ENCODE assay signal across 8 cellular contexts in genomic region chr9:125889524-125890473, GRCh38.
DNase-seq lines count a peak whose midpoint lies in the region; TF ChIP-seq lines count a peak whose summit lies in the region.

No MANE protein-coding gene starts in this region.

- H2AFZ ChIP-seq in neuron (ENCODE audit: low read depth, low read length): no peak overlapping the region

- no peaks in the 10 kb centered on the region for H3K9me3 Mint-ChIP-seq in Calu3 (ENCODE audit: low read depth, unreplicated experiment)
- no peaks in the 10 kb centered on the region for H3K9me3 Mint-ChIP-seq in activated naive CD4-positive, alpha-beta T cell treated with anti-CD3 and anti-CD28 coated beads, Interleukin-2, amount 10 ng/mL, durations not matched to agents 7 days and 5 days

- H3K36me3 ChIP-seq in neuron (ENCODE audit: insufficient read depth, low read length) (no peaks in the 10 kb centered on the region), tibial artery (no peaks in the 10 kb centered on the region)

- DNase-seq in Calu3: peak; percentile 4
- DNase-seq in HFF-Myc (ENCODE audit: extremely low read depth, low read depth): no peak
- DNase-seq in RPMI7951 (ENCODE audit: low read depth): peak; percentile 46
- peak; percentile 40 for DNase-seq in activated naive CD4-positive, alpha-beta T cell treated with anti-CD3 and anti-CD28 coated beads, Interleukin-2, amount 10 ng/mL, durations not matched to agents 7 days and 5 days
- DNase-seq in globus pallidus (ENCODE audit: low spot score): peak; percentile 77
- DNase-seq in tibial artery: peak in 1 of 2 donors; percentile 23
- DNase-seq in Ammon's horn (ENCODE audit: low spot score): no peak

- peak overlapping the region; percentile 47 for H3K4me3 ChIP-seq in HFF-Myc (replicated peaks; ENCODE audit: low read depth, low read length)
- H3K4me3 ChIP-seq in neuron (ENCODE audit: low read length): peak overlapping the region; percentile 66
- peak overlapping the region; percentile 45 to 48 for H3K4me3 ChIP-seq in tibial artery

- peaks cover 10% of the 10 kb centered on the region for H3K27me3 Mint-ChIP-seq in Calu3 (ENCODE audit: unreplicated experiment)
- peaks cover 35% of the 10 kb centered on the region for H3K27me3 Mint-ChIP-seq in activated naive CD4-positive, alpha-beta T cell treated with anti-CD3 and anti-CD28 coated beads, Interleukin-2, amount 10 ng/mL, durations not matched to agents 7 days and 5 days

- H3K4me1 Mint-ChIP-seq in Calu3 (ENCODE audit: low read depth, unreplicated experiment): peaks cover 8% of the 10 kb centered on the region
- H3K4me1 Mint-ChIP-seq in activated naive CD4-positive, alpha-beta T cell treated with anti-CD3 and anti-CD28 coated beads, Interleukin-2, amount 10 ng/mL, durations not matched to agents 7 days and 5 days: peaks cover 10% of the 10 kb centered on the region

- intact Hi-C loops in Calu3 (cut with micrococcal nuclease; ENCODE audit: unreplicated experiment) (no loop called here), tibial artery (cut with DNase I; ENCODE audit: low total_unique reads) (no loop called here)

- H3K27ac ChIP-seq in tibial artery: no peak overlapping the region

- peak overlapping the region; percentile 56 for H3K4me3 Mint-ChIP-seq in Calu3 (ENCODE audit: low read depth, unreplicated experiment)
- H3K4me3 Mint-ChIP-seq in activated naive CD4-positive, alpha-beta T cell treated with anti-CD3 and anti-CD28 coated beads, Interleukin-2, amount 10 ng/mL, durations not matched to agents 7 days and 5 days: peak overlapping the region; percentile 59

- H3K4me1 ChIP-seq in neuron (ENCODE audit: insufficient read depth, low read length) (peaks cover 64% of the 10 kb centered on the region), tibial artery (peaks cover 0 to 13% (median 0%) of the 10 kb centered on the region in 4 donors)

- CTCF ChIA-PET in Calu3 (lab: Charles Lee): no interaction called here
- CTCF ChIA-PET in activated naive CD4-positive, alpha-beta T cell treated with anti-CD3 and anti-CD28 coated beads, Interleukin-2, amount 10 ng/mL, durations not matched to agents 7 days and 5 days (lab: Charles Lee): no interaction called here

- TF ChIP-seq CTCF in Calu3 (IDR thresholded peaks at IDR 0.05; ENCODE audit: unreplicated experiment): no peak
- no peak for TF ChIP-seq CTCF in HFF-Myc (IDR thresholded peaks at IDR 0.05; ENCODE audit: low read depth, low read length, missing control alignments)
- TF ChIP-seq CTCF in tibial artery (IDR thresholded peaks at IDR 0.05): no peak

- H3K9me3 ChIP-seq in neuron (ENCODE audit: low read length): no peaks in the 10 kb centered on the region
- no peaks in the 10 kb centered on the region for H3K9me3 ChIP-seq in tibial artery

- no TSS peak for BruUV-seq in Calu3 (replicated peaks; lab: Mats Ljungman, UMichigan)

- H3K27ac Mint-ChIP-seq in Calu3 (ENCODE audit: unreplicated experiment): no peak overlapping the region
- no peak overlapping the region for H3K27ac Mint-ChIP-seq in activated naive CD4-positive, alpha-beta T cell treated with anti-CD3 and anti-CD28 coated beads, Interleukin-2, amount 10 ng/mL, durations not matched to agents 7 days and 5 days

- H3K27me3 ChIP-seq in neuron (ENCODE audit: insufficient read depth, low read length): no peaks in the 10 kb centered on the region
- no peaks in the 10 kb centered on the region for H3K27me3 ChIP-seq in tibial artery

- H3K36me3 Mint-ChIP-seq in Calu3 (ENCODE audit: insufficient read depth, unreplicated experiment): no peaks in the 10 kb centered on the region
- no peaks in the 10 kb centered on the region for H3K36me3 Mint-ChIP-seq in activated naive CD4-positive, alpha-beta T cell treated with anti-CD3 and anti-CD28 coated beads, Interleukin-2, amount 10 ng/mL, durations not matched to agents 7 days and 5 days

Comparison
In these comparisons a context has a peak if more than half of its experiments do, and no peak if none do; other contexts are left out.
1. DNase-seq: peak in Calu3 (single experiment), RPMI7951 (single experiment), activated naive CD4-positive, alpha-beta T cell treated with anti-CD3 and anti-CD28 coated beads, Interleukin-2, amount 10 ng/mL, durations not matched to agents 7 days and 5 days (single experiment) and globus pallidus (single experiment); none in HFF-Myc (single experiment) and Ammon's horn (single experiment).
2. Peak in every context shown above with its lines, with median percentiles within 50 percentile points of each other: H3K4me3 ChIP-seq.